ENCODE assay signal across 9 cellular contexts in genomic region chr12:48978291-48978740, GRCh38. TPM values are rescaled to one million over a fixed set of nuclear protein-coding genes. Genes with fewer than 3 reads are reported as not detected.
A peak's percentile ranks its signal among the peaks of the same experiment; 100 is the strongest.
DNase-seq lines count a peak whose midpoint lies in the region; ATAC-seq, FAIRE-seq and TF ChIP-seq lines count a peak whose summit lies in the region.
"Had no signal": no experiment of that assay in that cellular context is flagged by ENCODE, and none has a peak within 500 bp of the region (broad histone marks: within the 10 kb centered on the region; RNA-seq: fewer than 3 reads in every experiment).

Gene WNT1, plus strand, starts transcription at chr12:48978322. Its CDS starts 329 bp downstream, at chr12:48978651.

- TF ChIP-seq CTCF in WTC11 (IDR thresholded peaks at IDR 0.05) (peak; percentile 13; the same call in 1 of the 2 replicates), type B pancreatic cell (conservative IDR thresholded peaks at IDR 0.05) (peak; percentile 63)

- DNase-seq in activated naive CD4-positive, alpha-beta T cell treated with Interleukin-2 at 50 U/mL for 16 hours, result peak; percentile 24
- DNase-seq in activated naive CD4-positive, alpha-beta T cell (lab: John Stamatoyannopoulos, UW), result no peak
- DNase-seq in WTC11 (ENCODE audit: low spot score), result peak; percentile 33
- DNase-seq in left kidney (ENCODE audit: low read depth, low spot score), result peak; percentile 46
- no peak for DNase-seq in type B pancreatic cell (ENCODE audit: extremely low spot score, unreplicated experiment)
- DNase-seq in HTR-8/SVneo (ENCODE audit: insufficient read length, low spot score), result no peak
- no peak for DNase-seq in GM12892 (ENCODE audit: insufficient read length)
- no peak for DNase-seq in amniotic stem cell (lab: John Stamatoyannopoulos, UW)

- H3K4me1 Mint-ChIP-seq in WTC11 (peaks cover 31% of the 10 kb centered on the region), type B pancreatic cell (ENCODE audit: unreplicated experiment) (peaks cover 8% of the 10 kb centered on the region)

- FAIRE-seq in HTR-8/SVneo (lab: Jason Lieb, UNC) (no peak), GM12892 (lab: Jason Lieb, UNC) (no peak)

- H3K36me3 Mint-ChIP-seq in WTC11 (no peaks in the 10 kb centered on the region), type B pancreatic cell (no peaks in the 10 kb centered on the region)

- H3K27me3 Mint-ChIP-seq in WTC11 (ENCODE audit: low read depth) (peaks cover 100% of the 10 kb centered on the region), type B pancreatic cell (peaks cover 97% of the 10 kb centered on the region)

- peak within 1 kb of the TSS; percentile 68 for H3K4me3 Mint-ChIP-seq in WTC11
- peak within 1 kb of the TSS; percentile 78 for H3K4me3 Mint-ChIP-seq in type B pancreatic cell

- CTCF ChIA-PET in WTC11 (lab: Charles Lee), result interaction anchor here (0.5 to 10.3 kb wide), 29 partner anchors 9 to 627 kb away, joined by 3 to 237 read pairs (median 3); partner anchors contain the start of genes ARF3, CACNB3, DDN and DDX23

- peak; percentile 12 for ATAC-seq in WTC11

- H3K27ac Mint-ChIP-seq in WTC11 (no peak within 1 kb of the TSS), type B pancreatic cell (peak within 1 kb of the TSS; percentile 59)

- H3K9me3 Mint-ChIP-seq in WTC11 (no peaks in the 10 kb centered on the region), type B pancreatic cell (no peaks in the 10 kb centered on the region)

- POLR2A ChIA-PET in WTC11 (lab: Charles Lee), result interaction anchor here (0.6 kb wide), 1 partner anchor 116 kb away, joined by 3 read pairs; no protein-coding TSS in a partner anchor

- TF ChIP-seq POLR2A in GM12892 (IDR thresholded peaks at IDR 0.05; ENCODE audit: low read depth, low read length), result no peak

TF ChIP-seq in WTC11, 78 proteins besides CTCF, POLR2A, EP300 and RAD21:
- TF ChIP-seq, protein P1, sequence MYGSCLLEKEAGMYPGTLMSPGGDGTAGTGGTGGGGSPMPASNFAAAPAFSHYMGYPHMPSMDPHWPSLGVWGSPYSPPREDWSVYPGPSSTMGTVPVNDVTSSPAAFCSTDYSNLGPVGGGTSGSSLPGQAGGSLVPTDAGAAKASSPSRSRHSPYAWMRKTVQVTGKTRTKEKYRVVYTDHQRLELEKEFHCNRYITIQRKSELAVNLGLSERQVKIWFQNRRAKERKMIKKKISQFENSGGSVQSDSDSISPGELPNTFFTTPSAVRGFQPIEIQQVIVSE (CRISPR knock-in tag; IDR thresholded peaks at IDR 0.05; ENCODE audit: borderline replicate concordance), result no peak
- TF ChIP-seq, protein P2, sequence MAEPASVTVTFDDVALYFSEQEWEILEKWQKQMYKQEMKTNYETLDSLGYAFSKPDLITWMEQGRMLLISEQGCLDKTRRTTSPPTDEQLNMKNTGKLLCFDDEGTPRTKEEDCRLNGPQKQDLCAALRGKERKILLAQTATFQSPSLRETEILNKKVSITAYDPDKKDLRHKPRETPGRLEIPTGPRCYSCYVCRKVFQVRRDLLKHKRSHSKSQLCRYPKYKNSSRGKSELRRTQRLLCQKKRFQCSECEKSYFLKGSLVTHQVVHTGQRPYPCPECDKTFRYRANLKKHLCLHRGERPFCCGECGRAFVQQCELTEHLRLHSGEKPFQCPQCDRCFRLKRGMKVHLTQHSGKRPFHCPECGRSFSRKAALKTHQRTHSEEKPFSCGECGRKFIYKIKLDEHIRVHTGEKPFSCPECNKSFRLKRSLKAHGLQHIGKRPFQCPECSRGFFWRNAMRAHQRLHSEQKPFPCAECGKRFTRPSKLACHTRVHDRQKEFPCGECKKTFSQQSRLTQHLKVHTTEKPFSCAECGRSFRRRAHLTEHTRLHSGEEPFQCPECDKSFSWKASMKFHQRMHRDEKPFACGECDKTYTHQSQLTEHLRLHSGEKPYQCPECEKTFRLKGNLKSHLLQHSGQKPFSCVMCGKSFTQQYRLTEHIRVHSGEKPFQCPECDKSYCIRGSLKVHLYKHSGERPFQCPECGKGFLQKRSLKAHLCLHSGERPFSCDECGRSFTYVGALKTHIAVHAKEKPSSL (CRISPR knock-in tag; conservative IDR thresholded peaks at IDR 0.05), result no peak
- no peak for TF ChIP-seq ZNF232 (CRISPR knock-in tag; IDR thresholded peaks at IDR 0.05)
- TF ChIP-seq E2F5 (CRISPR knock-in tag; IDR thresholded peaks at IDR 0.05), result no peak
- 0 out of 2 replicates have a peak, but pooled peaks have one; percentile 5 for TF ChIP-seq ETV6 (CRISPR knock-in tag; IDR thresholded peaks at IDR 0.05)
- no peak for TF ChIP-seq ZNF317 (CRISPR knock-in tag; IDR thresholded peaks at IDR 0.05; ENCODE audit: borderline replicate concordance, low read depth)
- no peak for TF ChIP-seq HMGXB4 (CRISPR knock-in tag; IDR thresholded peaks at IDR 0.05)
- no peak for TF ChIP-seq MLX (CRISPR knock-in tag; IDR thresholded peaks at IDR 0.05)
- TF ChIP-seq SP1 (CRISPR knock-in tag; conservative IDR thresholded peaks at IDR 0.05), result 0 out of 2 replicates have a peak, but pooled peaks have one; percentile 0

RNA-seq across cellular contexts. Expression of gene WNT1, which starts in this region (rescaled TPM):
- total RNA-seq in WTC11 (2021) (not detected in 3 replicates), type B pancreatic cell (ENCODE audit: low replicate concordance) (28.9 TPM in 1 of 2 replicates, not detected in the other)
- polyA plus RNA-seq in GM12892 (2012; ENCODE audit: missing spikeins), result not detected
- total RNA-seq: RPMI7951 had no signal

Comparison
In these comparisons a context has a peak if more than half of its experiments do, and no peak if none do; other contexts are left out.
1. DNase-seq: peak in activated naive CD4-positive, alpha-beta T cell treated with Interleukin-2 at 50 U/mL for 16 hours (single experiment) and left kidney (single experiment); none in activated naive CD4-positive, alpha-beta T cell (0 of 4), type B pancreatic cell (single experiment), HTR-8/SVneo (single experiment), GM12892 (single experiment) and amniotic stem cell (single experiment).
2. Peak in DNase-seq and ATAC-seq in WTC11; RNA of the gene not detected or under 1 TPM.